8 cellular contexts compared by ENCODE assay signal in the genomic region with DNA sequence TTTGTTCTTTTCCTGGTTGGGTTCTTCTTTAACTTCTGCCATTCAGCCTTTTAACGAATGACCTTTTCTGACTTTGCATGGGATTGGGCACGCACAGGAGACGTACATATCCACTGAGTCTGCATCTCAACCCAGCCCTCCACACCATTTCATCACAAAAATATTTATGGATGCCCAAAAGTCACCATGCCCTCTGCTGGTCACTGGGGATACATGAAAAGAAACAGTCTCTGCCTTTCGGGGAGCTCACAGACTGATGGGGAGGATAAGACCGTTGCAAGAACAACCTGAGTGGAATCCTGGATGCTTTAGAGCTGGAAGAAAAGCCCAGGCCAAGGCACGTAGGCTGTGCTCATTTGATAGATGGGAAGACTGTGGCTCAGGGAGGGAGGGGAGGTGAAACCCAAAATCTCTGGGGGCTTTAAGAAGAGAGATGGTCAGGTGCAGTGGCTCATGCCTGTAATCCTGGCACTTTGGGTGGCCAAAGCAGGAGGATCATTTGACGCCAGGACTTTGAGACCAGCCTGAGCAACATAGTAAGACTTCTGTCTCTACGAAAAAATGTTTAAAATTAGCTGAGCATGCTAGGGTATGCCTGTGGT. TPM values are rescaled to one million over a fixed set of nuclear protein-coding genes. Genes with fewer than 3 reads are reported as not detected.
A peak's percentile ranks its signal among the peaks of the same experiment; 100 is the strongest.
DNase-seq lines count a peak whose midpoint lies in the region; FAIRE-seq and TF ChIP-seq lines count a peak whose summit lies in the region.

No MANE protein-coding gene starts in this region.

- H3K4ac ChIP-seq in neuronal stem cell (ENCODE audit: low read length), result no peak overlapping the region

- H4K8ac ChIP-seq in neuronal stem cell (ENCODE audit: low read depth, low read length), result no peak overlapping the region

- no peaks in the 10 kb centered on the region for H3K9me3 ChIP-seq in AG04450 (ENCODE audit: control insufficient read depth, insufficient read depth, low read length)
- H3K9me3 ChIP-seq in astrocyte (ENCODE audit: insufficient read depth, low read depth, low read length), result no peaks in the 10 kb centered on the region
- H3K9me3 ChIP-seq in neuronal stem cell (replicated peaks in 1 of 2; ENCODE audit: control insufficient read depth in 2 of 2, insufficient read depth in 1 of 2, low read depth in 1 of 2, low read length in 2 of 2), result no peaks in the 10 kb centered on the region

- H3K27me3 ChIP-seq in AG04450 (ENCODE audit: control insufficient read depth, insufficient read depth, low read length) (no peaks in the 10 kb centered on the region), GM06990 (replicated peaks; ENCODE audit: control insufficient read depth, insufficient read depth, low read length) (no peaks in the 10 kb centered on the region), astrocyte (ENCODE audit: insufficient read depth, low read length) (no peaks in the 10 kb centered on the region), neuronal stem cell (ENCODE audit: control insufficient read depth in 3 of 3, insufficient read depth in 3 of 3, low read depth in 1 of 3, low read length in 3 of 3) (peaks cover 0 to 18% (median 0%) of the 10 kb centered on the region in 3 experiments)

- no peak overlapping the region for H2BK5ac ChIP-seq in neuronal stem cell (ENCODE audit: low read length)

- no peak overlapping the region for H3K27ac ChIP-seq in AG04450 (ENCODE audit: low read depth, low read length)
- H3K27ac ChIP-seq in astrocyte (ENCODE audit: low read depth, low read length), result no peak overlapping the region
- peak overlapping the region; percentile 49 for H3K27ac ChIP-seq in substantia nigra (ENCODE audit: low read depth, low read length, poor library complexity, severe bottlenecking)
- H3K27ac ChIP-seq in neuronal stem cell (replicated peaks; ENCODE audit: low read length), result no peak overlapping the region

- peak; percentile 73 for FAIRE-seq in astrocyte (lab: Jason Lieb, UNC)

- H2AFZ ChIP-seq in astrocyte (ENCODE audit: low read depth, low read length) (no peak overlapping the region), neuronal stem cell (ENCODE audit: low read length) (no peak overlapping the region)

- H3K4me1 Mint-ChIP-seq in astrocyte (ENCODE audit: low read depth, unreplicated experiment) (no peaks in the 10 kb centered on the region), immature natural killer cell (peaks cover 0 to 2% of the 10 kb centered on the region in 2 donors)

- CTCF ChIA-PET in AG04450 (lab: Charles Lee), result interaction anchor here (0.6 to 2.4 kb wide), 23 partner anchors 8 to 1208 kb away, joined by 3 to 35 read pairs (median 4); partner anchors contain the start of genes BBS2 and OGFOD1

- no peak overlapping the region for H2BK120ac ChIP-seq in neuronal stem cell (ENCODE audit: low read depth, low read length)

- H3K9ac ChIP-seq in astrocyte (ENCODE audit: low read length) (no peak overlapping the region), neuronal stem cell (ENCODE audit: low read depth, low read length, poor library complexity) (no peak overlapping the region)

- H3K36me3 Mint-ChIP-seq in astrocyte (ENCODE audit: low read depth, unreplicated experiment) (no peaks in the 10 kb centered on the region), immature natural killer cell (no peaks in the 10 kb centered on the region)

- H3K4me3 Mint-ChIP-seq in astrocyte (ENCODE audit: unreplicated experiment) (no peak overlapping the region), immature natural killer cell (no peak overlapping the region)

- TF ChIP-seq CTCF in AG04450 (IDR thresholded peaks at IDR 0.05; ENCODE audit: low read depth, low read length), result peak; percentile 78
- peak; percentile 77 for TF ChIP-seq CTCF in GM06990 (IDR thresholded peaks at IDR 0.05; ENCODE audit: insufficient read depth, low read length, poor library complexity, severe bottlenecking)
- TF ChIP-seq CTCF in astrocyte (IDR thresholded peaks at IDR 0.05; ENCODE audit: insufficient read depth, low read depth, low read length), result peak; percentile 77

- no peak for DNase-seq in AG04450 (ENCODE audit: low read depth, low spot score)
- DNase-seq in GM06990 (ENCODE audit: extremely low read depth, insufficient read length), result no peak
- DNase-seq in NCI-H226, result peak; percentile 43
- no peak for DNase-seq in astrocyte (ENCODE audit: low read depth)
- DNase-seq in immature natural killer cell, result peak; percentile 26 to 45 (median 28)
- peak in 27 of 49 donors; percentile 23 to 65 (median 44) for DNase-seq in substantia nigra (lab: John Stamatoyannopoulos, UW)
- no peak for DNase-seq in neuronal stem cell (ENCODE audit: low spot score)
- no peak for DNase-seq in foreskin melanocyte

- H3K36me3 ChIP-seq in GM06990 (ENCODE audit: control insufficient read depth, insufficient read depth, low read length), result no peaks in the 10 kb centered on the region
- H3K36me3 ChIP-seq in astrocyte (ENCODE audit: insufficient read depth, low read length), result no peaks in the 10 kb centered on the region
- H3K36me3 ChIP-seq in neuronal stem cell (replicated peaks in 1 of 2; ENCODE audit: control insufficient read depth in 2 of 2, insufficient read depth in 2 of 2, low read length in 2 of 2), result no peaks in the 10 kb centered on the region

- POLR2A ChIA-PET in AG04450 (lab: Yijun Ruan, JAX), result interaction anchor here (0.6 to 1.4 kb wide), 4 partner anchors 10 to 81 kb away, joined by 4 to 8 read pairs (median 5); partner anchors contain the start of genes BBS2 and MT1E

- H3K4me1 ChIP-seq in astrocyte (ENCODE audit: insufficient read depth, low read length) (no peaks in the 10 kb centered on the region), neuronal stem cell (ENCODE audit: control insufficient read depth in 2 of 2, insufficient read depth in 1 of 2, low read depth in 1 of 2, low read length in 2 of 2) (no peaks in the 10 kb centered on the region)

- no peak overlapping the region for H3K27ac Mint-ChIP-seq in astrocyte (ENCODE audit: unreplicated experiment)
- H3K27ac Mint-ChIP-seq in immature natural killer cell, result no peak overlapping the region

- no peak overlapping the region for H3K14ac ChIP-seq in neuronal stem cell (ENCODE audit: low read length)

- H4K20me1 ChIP-seq in astrocyte (ENCODE audit: insufficient read depth, low read length), result no peaks in the 10 kb centered on the region

- H3K4me3 ChIP-seq in AG04450 (ENCODE audit: low read depth, low read length) (no peak overlapping the region), GM06990 (replicated peaks; ENCODE audit: low read depth, low read length) (no peak overlapping the region), astrocyte (ENCODE audit: insufficient read depth, low read depth, low read length) (no peak overlapping the region), neuronal stem cell (ENCODE audit: low read length in 2 of 2) (no peak overlapping the region)

- WGBS in neuronal stem cell (ENCODE audit: extremely low coverage in 2 of 2, insufficient read length in 2 of 2, insufficient replicate concordance in 1 of 2), 2 donors, result no CpG with 5 or more reads among the region's 8 CpGs

- H2AK5ac ChIP-seq in neuronal stem cell (ENCODE audit: low read depth, low read length), result no peak overlapping the region

- peaks cover 36% of the 10 kb centered on the region for H3K27me3 Mint-ChIP-seq in astrocyte (ENCODE audit: low read depth, unreplicated experiment)
- H3K27me3 Mint-ChIP-seq in immature natural killer cell (ENCODE audit: low read depth in 3 of 3), result peaks cover 1 to 8% (median 4%) of the 10 kb centered on the region in 3 donors

- no peak overlapping the region for H2BK12ac ChIP-seq in neuronal stem cell (ENCODE audit: low read length)

- H3K79me1 ChIP-seq in neuronal stem cell (ENCODE audit: low read depth, low read length), result no peaks in the 10 kb centered on the region

- H4K91ac ChIP-seq in neuronal stem cell (ENCODE audit: low read depth, low read length, poor library complexity), result no peak overlapping the region

- H3K23ac ChIP-seq in neuronal stem cell (ENCODE audit: low read depth, low read length, poor library complexity), result no peak overlapping the region

- H3K18ac ChIP-seq in neuronal stem cell (ENCODE audit: low read length), result no peak overlapping the region

- no peaks in the 10 kb centered on the region for H3K79me2 ChIP-seq in astrocyte (ENCODE audit: insufficient read depth, low read length)

- peak overlapping the region; percentile 40 for H3K4me2 ChIP-seq in astrocyte (ENCODE audit: low read length)
- H3K4me2 ChIP-seq in neuronal stem cell (ENCODE audit: insufficient read depth, low read length, poor library complexity, severe bottlenecking), result no peak overlapping the region

- no peak overlapping the region for H2BK15ac ChIP-seq in neuronal stem cell (ENCODE audit: low read length)

- H3K9me3 Mint-ChIP-seq in astrocyte (ENCODE audit: unreplicated experiment), result peaks cover 4% of the 10 kb centered on the region
- no peaks in the 10 kb centered on the region for H3K9me3 Mint-ChIP-seq in immature natural killer cell

RNA-seq across cellular contexts. Expression of gene MT2A, which starts 7.9 kb away (rescaled TPM):
- 82.6 and 146 TPM in 2 replicates for polyA plus RNA-seq in AG04450 (2011; rRNA removed)
- 63.5 and 64.1 TPM in 2 replicates for polyA minus RNA-seq in AG04450 (2011; rRNA and poly(A)+ RNA removed)
- total RNA-seq in astrocyte, result 84.2 and 112 TPM in 2 replicates
- polyA plus RNA-seq in immature natural killer cell, result 100 to 1,000 TPM; 139 to 321 (median 313) TPM
- 3.5 TPM for polyA plus RNA-seq in neuronal stem cell (2013, experiment 1 of 2)
- 3.5 TPM for polyA plus RNA-seq in neuronal stem cell (2013, experiment 2 of 2)

RNA-seq across cellular contexts. Expression of gene MT3, which starts 11.2 kb away (rescaled TPM):
- polyA plus RNA-seq in AG04450 (2011; rRNA removed), result not detected in 2 replicates
- polyA minus RNA-seq in AG04450 (2011; rRNA and poly(A)+ RNA removed), result not detected in 2 replicates
- total RNA-seq in astrocyte, result not detected in 2 replicates
- polyA plus RNA-seq in immature natural killer cell, result not detected
- not detected for polyA plus RNA-seq in neuronal stem cell (2013, experiment 1 of 2)
- polyA plus RNA-seq in neuronal stem cell (2013, experiment 2 of 2), result not detected

RNA-seq across cellular contexts. Expression of gene MT1E, which starts 25.1 kb away (rescaled TPM):
- 153 and 250 TPM in 2 replicates for polyA plus RNA-seq in AG04450 (2011; rRNA removed)
- polyA minus RNA-seq in AG04450 (2011; rRNA and poly(A)+ RNA removed), result 51.3 and 58.4 TPM in 2 replicates
- total RNA-seq in astrocyte, result 10.7 and 11.9 TPM in 2 replicates
- 1 to 10 TPM in 2 of 3 donors, not detected in 1; 1.4 to 2.5 TPM for polyA plus RNA-seq in immature natural killer cell
- polyA plus RNA-seq in neuronal stem cell (2013, experiment 1 of 2), result 0.35 TPM
- polyA plus RNA-seq in neuronal stem cell (2013, experiment 2 of 2), result 0.28 TPM

RNA-seq across cellular contexts. Expression of gene MT1M, which starts 32.0 kb away (rescaled TPM):
- polyA plus RNA-seq in AG04450 (2011; rRNA removed), result 0.10 and 0.38 TPM in 2 replicates
- polyA minus RNA-seq in AG04450 (2011; rRNA and poly(A)+ RNA removed), result not detected in 2 replicates
- total RNA-seq in astrocyte, result not detected in 2 replicates
- polyA plus RNA-seq in immature natural killer cell, result not detected
- not detected for polyA plus RNA-seq in neuronal stem cell (2013, experiment 1 of 2)
- not detected for polyA plus RNA-seq in neuronal stem cell (2013, experiment 2 of 2)

RNA-seq across cellular contexts. Expression of gene MT4, which starts 35.6 kb away (rescaled TPM):
- polyA plus RNA-seq in AG04450 (2011; rRNA removed) (not detected in 2 replicates), immature natural killer cell (not detected)
- not detected in 2 replicates for polyA minus RNA-seq in AG04450 (2011; rRNA and poly(A)+ RNA removed)
- not detected in 2 replicates for total RNA-seq in astrocyte
- polyA plus RNA-seq in neuronal stem cell (2013, experiment 1 of 2), result not detected
- not detected for polyA plus RNA-seq in neuronal stem cell (2013, experiment 2 of 2)

Comparison
In these comparisons a context has a peak if more than half of its experiments do, and no peak if none do; other contexts are left out.
1. DNase-seq: peak in NCI-H226 (single experiment), immature natural killer cell (3 of 3) and substantia nigra (27 of 49); none in AG04450 (single experiment), GM06990 (single experiment), astrocyte (single experiment), neuronal stem cell (single experiment) and foreskin melanocyte (single experiment).
2. RNA of gene MT1E, which starts 25.1 kb away (polyA plus RNA-seq): 153 to 250 TPM in AG04450; 1.4 to 2.5 TPM in immature natural killer cell; every median in the first group is over 10 times any median in the second.
3. Peak in every context shown above with its lines, with median percentiles within 50 percentile points of each other: CTCF ChIP-seq.